In the genomic region with DNA sequence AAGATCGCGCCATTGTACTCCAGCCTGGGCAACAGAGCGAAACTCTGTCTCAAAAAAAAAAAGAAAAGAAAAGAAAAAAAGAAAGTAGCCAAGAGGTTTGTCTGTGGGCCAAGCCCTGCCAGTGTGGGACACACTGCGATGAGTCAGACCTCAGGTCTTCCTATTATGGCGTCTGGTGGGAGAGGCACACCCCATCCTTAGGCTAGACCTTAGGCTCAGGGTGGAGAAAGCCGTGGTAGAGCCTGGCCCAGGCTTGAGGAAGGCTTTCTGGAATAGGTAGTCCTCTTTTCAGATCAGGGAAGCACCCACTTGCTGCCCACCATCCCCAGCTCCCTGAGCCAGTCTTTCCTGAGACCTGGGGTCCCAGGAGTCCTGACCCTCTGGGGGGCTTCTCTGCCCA, we compare ENCODE assay signal across 16 cellular contexts. TPM values are rescaled to one million over a fixed set of nuclear protein-coding genes. Genes with fewer than 3 reads are reported as not detected.
DNase-seq lines count a peak whose midpoint lies in the region; ATAC-seq and TF ChIP-seq lines count a peak whose summit lies in the region.
"Had no signal": no experiment of that assay in that cellular context is flagged by ENCODE, and none has a peak within 500 bp of the region (broad histone marks: within the 10 kb centered on the region; RNA-seq: fewer than 3 reads in every experiment).

No MANE protein-coding gene starts in this region.

- H3K9ac ChIP-seq in DND-41 (ENCODE audit: low read depth, low read length) = peak overlapping the region; percentile 80
- no peak overlapping the region for H3K9ac ChIP-seq in PC-3 (ENCODE audit: low read length)

- peak overlapping the region; percentile 97 for H3K27ac Mint-ChIP-seq in activated CD4-positive, alpha-beta memory T cell treated with anti-CD3 and anti-CD28 coated beads, Interleukin-2, amount 10 ng/mL, durations not matched to agents 7 days and 5 days
- H3K27ac Mint-ChIP-seq: B cell, type B pancreatic cell had no signal

- no peaks in the 10 kb centered on the region for H3K27me3 ChIP-seq in DND-41 (ENCODE audit: insufficient read depth, low read length, poor library complexity)
- H3K27me3 ChIP-seq in PC-3 (ENCODE audit: low read length) = no peaks in the 10 kb centered on the region

- H3K4me3 ChIP-seq in DND-41 (ENCODE audit: low read depth in 1 of 2, low read length in 2 of 2) (no peak overlapping the region), fibroblast of mammary gland (ENCODE audit: control insufficient read depth, low read depth, low read length) (no peak overlapping the region), PC-3 (ENCODE audit: low read length) (no peak overlapping the region)
- H3K4me3 ChIP-seq: psoas muscle had no signal

- H3K36me3 Mint-ChIP-seq in activated CD4-positive, alpha-beta memory T cell treated with anti-CD3 and anti-CD28 coated beads, Interleukin-2, amount 10 ng/mL, durations not matched to agents 7 days and 5 days (ENCODE audit: low read depth) = peaks cover 56% of the 10 kb centered on the region
- H3K36me3 Mint-ChIP-seq: type B pancreatic cell had no signal

- peaks cover 70% of the 10 kb centered on the region for H3K4me1 Mint-ChIP-seq in activated CD4-positive, alpha-beta memory T cell treated with anti-CD3 and anti-CD28 coated beads, Interleukin-2, amount 10 ng/mL, durations not matched to agents 7 days and 5 days

- no peak overlapping the region for H3K4me2 ChIP-seq in DND-41 (ENCODE audit: insufficient read depth, low read length)
- H3K4me2 ChIP-seq in PC-3 (ENCODE audit: low read length) = no peak overlapping the region

- peak overlapping the region; percentile 98 for H3K4me3 Mint-ChIP-seq in activated CD4-positive, alpha-beta memory T cell treated with anti-CD3 and anti-CD28 coated beads, Interleukin-2, amount 10 ng/mL, durations not matched to agents 7 days and 5 days
- H3K4me3 Mint-ChIP-seq: B cell, type B pancreatic cell had no signal

- POLR2A ChIA-PET in activated CD4-positive, alpha-beta memory T cell treated with anti-CD3 and anti-CD28 coated beads, Interleukin-2, amount 10 ng/mL, durations not matched to agents 7 days and 5 days (lab: Charles Lee) = interaction anchor here (1.3 to 37.3 kb wide), 4 partner anchors 8 to 237 kb away, joined by 7 to 4963 read pairs (median 510); a partner anchor contains a TSS
- POLR2A ChIA-PET in PC-3 (lab: Charles Lee; ENCODE audit: unreplicated experiment) = no interaction called here

- H3K9me3 ChIP-seq in DND-41 (ENCODE audit: insufficient read depth, low read length, severe bottlenecking) = no peaks in the 10 kb centered on the region
- H3K9me3 ChIP-seq in PC-3 (ENCODE audit: low read length) = no peaks in the 10 kb centered on the region
- H3K9me3 ChIP-seq: psoas muscle had no signal

- H3K79me2 ChIP-seq in DND-41 (ENCODE audit: insufficient read depth, low read length) (peaks cover 68% of the 10 kb centered on the region), PC-3 (ENCODE audit: low read length) (peaks cover under 1% of the 10 kb centered on the region)

- no peak for TF ChIP-seq CTCF in DND-41 (IDR thresholded peaks at IDR 0.05; ENCODE audit: borderline replicate concordance, extremely low read depth, low read length, poor library complexity, severe bottlenecking)
- no peak for TF ChIP-seq CTCF in fibroblast of mammary gland (conservative IDR thresholded peaks at IDR 0.05; ENCODE audit: control insufficient read depth, insufficient read depth, low read depth, low read length)
- no peak for TF ChIP-seq CTCF in PC-3 (conservative IDR thresholded peaks at IDR 0.05; ENCODE audit: low read depth, low read length)

- peaks cover 80% of the 10 kb centered on the region for H3K36me3 ChIP-seq in DND-41 (ENCODE audit: insufficient read depth, low read length)
- peaks cover 3% of the 10 kb centered on the region; the same call in 1 of the 2 replicates for H3K36me3 ChIP-seq in PC-3 (ENCODE audit: low read depth, low read length)

- intact Hi-C loops in PC-3 (cut with micrococcal nuclease) = no loop called here

- no peaks in the 10 kb centered on the region for H3F3A ChIP-seq in PC-3 (ENCODE audit: low read length, unreplicated experiment)

- H3K9me3 Mint-ChIP-seq in activated CD4-positive, alpha-beta memory T cell treated with anti-CD3 and anti-CD28 coated beads, Interleukin-2, amount 10 ng/mL, durations not matched to agents 7 days and 5 days = no peaks in the 10 kb centered on the region
- H3K9me3 Mint-ChIP-seq: type B pancreatic cell had no signal

- H2AFZ ChIP-seq in DND-41 (ENCODE audit: low read depth, low read length) (no peak overlapping the region), PC-3 (ENCODE audit: low read length) (no peak overlapping the region)

- no peaks in the 10 kb centered on the region for H3K27me3 Mint-ChIP-seq in activated CD4-positive, alpha-beta memory T cell treated with anti-CD3 and anti-CD28 coated beads, Interleukin-2, amount 10 ng/mL, durations not matched to agents 7 days and 5 days
- H3K27me3 Mint-ChIP-seq: B cell, type B pancreatic cell had no signal

- BruUV-seq in PC-3 (replicated peaks; lab: Mats Ljungman, UMichigan) = no TSS peak

- H3K4me1 ChIP-seq in DND-41 (ENCODE audit: insufficient read depth, low read length) (peaks cover 62% of the 10 kb centered on the region), PC-3 (ENCODE audit: insufficient read depth, low read length) (peaks cover 3% of the 10 kb centered on the region; the same call in 1 of the 2 replicates)

- H4K20me1 ChIP-seq in DND-41 (ENCODE audit: insufficient read depth, low read length) (no peaks in the 10 kb centered on the region), PC-3 (ENCODE audit: low read length) (no peaks in the 10 kb centered on the region)

- H3K27ac ChIP-seq in DND-41 (ENCODE audit: low read length) = peak overlapping the region; percentile 96
- no peak overlapping the region for H3K27ac ChIP-seq in PC-3 (ENCODE audit: low read length)
- H3K27ac ChIP-seq: psoas muscle, VCaP had no signal

- peak; percentile 56 for DNase-seq in A172 (ENCODE audit: low spot score)
- DNase-seq in DND-41 = no peak
- no peak for DNase-seq in activated CD4-positive, alpha-beta memory T cell treated with anti-CD3 and anti-CD28 coated beads, Interleukin-2, amount 10 ng/mL, durations not matched to agents 7 days and 5 days
- peak; percentile 42 for DNase-seq in fibroblast of mammary gland (ENCODE audit: low read depth)
- DNase-seq in hepatic stellate cell (ENCODE audit: low spot score) = no peak
- no peak for DNase-seq in PC-3
- DNase-seq: caudate nucleus, DMS79, left colon, NCI-H1048, psoas muscle had no signal

- ATAC-seq in DND-41 (ENCODE audit: insufficient read depth, low read depth) (no peak), GM18873 (IDR thresholded peaks at IDR 0.05; ENCODE audit: low FRiP score, unreplicated experiment) (no peak), GM21390 (IDR thresholded peaks at IDR 0.05; ENCODE audit: unreplicated experiment) (no peak), PC-3 (no peak; the same call in 1 of the 2 replicates)
- ATAC-seq: left colon, psoas muscle had no signal

- H3K9me2 ChIP-seq in PC-3 (replicated peaks; ENCODE audit: low read length) = no peaks in the 10 kb centered on the region

- CTCF ChIA-PET in activated CD4-positive, alpha-beta memory T cell treated with anti-CD3 and anti-CD28 coated beads, Interleukin-2, amount 10 ng/mL, durations not matched to agents 7 days and 5 days (lab: Charles Lee) = interaction anchor here (1.7 to 18.5 kb wide), 3 partner anchors 8 to 35 kb away, joined by 4 to 854 read pairs (median 331); a partner anchor contains a TSS
- CTCF ChIA-PET in PC-3 (lab: Charles Lee) = no interaction called here

RNA-seq across cellular contexts. Expression of a gene that starts 6.0 kb away (rescaled TPM):
- 15.3 and 18.1 TPM in 2 replicates for total RNA-seq in A172 (2014; rRNA removed; shearing (Covaris generic))
- 10 to 100 TPM; 49.6 to 50.1 TPM for total RNA-seq in activated CD4-positive, alpha-beta memory T cell treated with anti-CD3 and anti-CD28 coated beads, Interleukin-2, amount 10 ng/mL, durations not matched to agents 7 days and 5 days
- total RNA-seq in PC-3 (2014; rRNA removed) = 20.3 and 22.2 TPM in 2 replicates

RNA-seq across cellular contexts. Expression of a gene that starts 7.8 kb away (rescaled TPM):
- 0.43 TPM in 1 of 2 replicates, not detected in the other for total RNA-seq in A172 (2014; rRNA removed; shearing (Covaris generic))
- 10 to 100 TPM; 14.6 to 17.5 TPM for total RNA-seq in activated CD4-positive, alpha-beta memory T cell treated with anti-CD3 and anti-CD28 coated beads, Interleukin-2, amount 10 ng/mL, durations not matched to agents 7 days and 5 days
- 31.2 and 33.9 TPM in 2 replicates for total RNA-seq in PC-3 (2014; rRNA removed)

RNA-seq across cellular contexts. Expression of a gene that starts 36.2 kb away (rescaled TPM):
- total RNA-seq in A172 (2014; rRNA removed; shearing (Covaris generic)) = 1.1 and 2.3 TPM in 2 replicates
- 100 to 1,000 TPM; 328 to 335 TPM for total RNA-seq in activated CD4-positive, alpha-beta memory T cell treated with anti-CD3 and anti-CD28 coated beads, Interleukin-2, amount 10 ng/mL, durations not matched to agents 7 days and 5 days
- total RNA-seq in PC-3 (2014; rRNA removed) = 1.6 and 2.3 TPM in 2 replicates

RNA-seq across cellular contexts. Expression of a gene that starts 41.6 kb away (rescaled TPM):
- 78.1 and 84.0 TPM in 2 replicates for total RNA-seq in A172 (2014; rRNA removed; shearing (Covaris generic))
- 100 to 1,000 TPM; 146 to 157 TPM for total RNA-seq in activated CD4-positive, alpha-beta memory T cell treated with anti-CD3 and anti-CD28 coated beads, Interleukin-2, amount 10 ng/mL, durations not matched to agents 7 days and 5 days
- 142 and 174 TPM in 2 replicates for total RNA-seq in PC-3 (2014; rRNA removed)

Comparison
In these comparisons a context has a peak if more than half of its experiments do, and no peak if none do; other contexts are left out.
1. DNase-seq: peak in A172 (single experiment) and fibroblast of mammary gland (single experiment); none in DND-41 (single experiment), activated CD4-positive, alpha-beta memory T cell treated with anti-CD3 and anti-CD28 coated beads, Interleukin-2, amount 10 ng/mL, durations not matched to agents 7 days and 5 days (single experiment), hepatic stellate cell (single experiment) and PC-3 (single experiment).
2. RNA of a gene that starts 7.8 kb away (total RNA-seq): 31.2 to 33.9 TPM in PC-3 and 14.6 to 17.5 TPM in activated CD4-positive, alpha-beta memory T cell treated with anti-CD3 and anti-CD28 coated beads, Interleukin-2, amount 10 ng/mL, durations not matched to agents 7 days and 5 days; 0.43 TPM in A172; every median in the first group is over 10 times any median in the second.
3. RNA of a gene that starts 36.2 kb away (total RNA-seq): 328 to 335 TPM in activated CD4-positive, alpha-beta memory T cell treated with anti-CD3 and anti-CD28 coated beads, Interleukin-2, amount 10 ng/mL, durations not matched to agents 7 days and 5 days; 1.6 to 2.3 TPM in PC-3 and 1.1 to 2.3 TPM in A172; every median in the first group is over 10 times any median in the second.